In the genomic region with DNA sequence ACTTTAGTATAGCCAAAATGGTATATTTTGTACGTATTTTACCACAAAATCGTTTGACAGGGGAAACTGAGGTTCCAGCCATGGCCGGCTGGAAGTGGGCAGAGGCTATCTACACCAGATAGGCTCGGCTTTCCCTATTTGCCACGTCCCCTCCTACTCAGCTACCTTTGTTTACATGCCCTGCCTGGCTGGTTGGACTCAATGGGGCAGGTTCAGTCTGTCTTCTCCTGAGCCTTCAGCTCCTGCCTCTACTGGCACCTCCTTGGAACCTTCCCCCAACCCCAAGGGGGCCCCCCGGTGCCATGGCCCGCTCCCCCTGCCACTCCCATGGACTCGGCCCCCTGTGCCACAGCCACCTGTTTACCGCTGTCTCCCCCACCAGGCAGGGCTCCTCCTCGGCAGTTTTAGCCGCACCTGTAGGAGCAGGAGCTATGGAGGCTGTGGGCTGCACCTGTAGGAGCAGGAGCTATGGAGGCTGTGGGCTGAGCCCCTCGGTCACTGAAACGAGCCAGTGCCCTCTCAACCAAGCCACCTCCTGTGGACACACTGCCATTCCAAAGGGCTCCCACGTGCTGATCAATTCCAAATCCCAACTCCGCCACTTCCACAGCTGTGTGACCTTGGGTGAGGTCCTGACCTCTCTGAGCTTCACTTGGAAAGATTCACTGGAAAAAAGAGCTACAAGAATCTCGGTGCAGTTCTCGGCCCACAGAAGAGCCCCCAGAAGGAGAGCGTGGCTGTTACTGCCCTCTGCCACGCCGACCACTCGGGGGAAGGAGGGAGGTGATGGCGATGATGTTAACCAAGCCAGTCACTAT, we compare ENCODE assay signal across 16 cellular contexts.
DNase-seq lines count a peak whose midpoint lies in the region; ATAC-seq, FAIRE-seq and TF ChIP-seq lines count a peak whose summit lies in the region.
"Had no signal": no experiment of that assay in that cellular context is flagged by ENCODE, and none has a peak within 500 bp of the region (broad histone marks: within the 10 kb centered on the region; RNA-seq: fewer than 3 reads in every experiment).

No MANE protein-coding gene starts in this region.

- H3K27ac Mint-ChIP-seq in naive B cell, result peak overlapping the region in 2 of 6 donors; percentile 68 to 82

- peaks cover 0 to 3% (median 0%) of the 10 kb centered on the region in 7 donors for H3K9me3 Mint-ChIP-seq in naive B cell
- H3K9me3 Mint-ChIP-seq: naive thymus-derived CD4-positive, alpha-beta T cell had no signal

- H3K36me3 ChIP-seq in heart right ventricle (no peaks in the 10 kb centered on the region), K562 (ENCODE audit: control insufficient read depth, insufficient read depth, low read length) (no peaks in the 10 kb centered on the region), uterus (no peaks in the 10 kb centered on the region)

- H3K4me3 ChIP-seq in heart right ventricle (no peak overlapping the region), K562 (no peak overlapping the region), uterus (no peak overlapping the region)
- H3K4me3 ChIP-seq: SJSA1 had no signal

- H3K27me3 Mint-ChIP-seq in naive B cell, result no peaks in the 10 kb centered on the region
- H3K27me3 Mint-ChIP-seq: naive thymus-derived CD4-positive, alpha-beta T cell had no signal

- no peak for TF ChIP-seq RAD21 in K562 (CRISPR knock-in tag; conservative IDR thresholded peaks at IDR 0.05 in 1 of 2, IDR thresholded peaks at IDR 0.05 in 1 of 2)

- H3K27ac ChIP-seq in heart right ventricle, result peak overlapping the region in 9 of 10 donors; percentile 78 to 93 (median 87)
- H3K27ac ChIP-seq in K562 (ENCODE audit: extremely low read depth, low read depth, low read length), result no peak overlapping the region
- H3K27ac ChIP-seq in uterus, result peak overlapping the region; percentile 81 to 85
- H3K27ac ChIP-seq: SJSA1 had no signal

- peak overlapping the region in 6 of 8 donors; percentile 47 to 73 (median 60) for H3K4me3 Mint-ChIP-seq in naive B cell

- H3K9me1 ChIP-seq in K562 (ENCODE audit: control insufficient read depth, insufficient read depth, low read length), result no peaks in the 10 kb centered on the region

- peaks cover 72% of the 10 kb centered on the region for H3K79me2 ChIP-seq in K562 (ENCODE audit: control insufficient read depth, insufficient read depth, low read length)

- peaks cover 55 to 78% (median 70%) of the 10 kb centered on the region in 3 donors for H3K4me1 Mint-ChIP-seq in naive B cell

- peaks cover 0 to 8% of the 10 kb centered on the region in 2 donors for H3K36me3 Mint-ChIP-seq in naive B cell

- H3K4me2 ChIP-seq in K562 (ENCODE audit: insufficient read depth, low read length), result no peak overlapping the region

- peaks cover 40 to 97% (median 86%) of the 10 kb centered on the region in 9 donors for H3K4me1 ChIP-seq in heart right ventricle
- peaks cover 38 to 75% of the 10 kb centered on the region in 2 experiments for H3K4me1 ChIP-seq in K562 (replicated peaks in 1 of 2; ENCODE audit: control insufficient read depth in 2 of 2, insufficient read depth in 2 of 2, low read length in 2 of 2)
- H3K4me1 ChIP-seq in uterus, result peaks cover 15 to 50% of the 10 kb centered on the region in 2 donors

- TF ChIP-seq POLR2A in K562 (conservative IDR thresholded peaks at IDR 0.05) (no peak), uterus (IDR thresholded peaks at IDR 0.05) (no peak)

- peaks cover 71% of the 10 kb centered on the region for H4K20me1 ChIP-seq in K562 (replicated peaks; ENCODE audit: control insufficient read depth, insufficient read depth, low read length)

- H2AFZ ChIP-seq in K562 (ENCODE audit: low read depth, low read length), result no peak overlapping the region

- no TSS peak for BruUV-seq in K562 (replicated peaks; lab: Mats Ljungman, UMichigan)

- in situ Hi-C loops in K562 (cut with MboI), result no loop called here
- in situ Hi-C loops in KBM-7 (cut with MboI; ENCODE audit: low pct_unique_long_range_greater_than_20kb, low sequenced_read_pairs), result no loop called here

- ATAC-seq in heart right ventricle, result no peak
- ATAC-seq in Right ventricle myocardium superior (ENCODE audit: poor library complexity), result no peak
- ATAC-seq in K562, result no peak
- no peak for ATAC-seq in naive B cell (ENCODE audit: low read depth in 2 of 2)
- ATAC-seq in HG03469 (IDR thresholded peaks at IDR 0.05; ENCODE audit: unreplicated experiment), result no peak

- TF ChIP-seq EP300 in K562 (IDR thresholded peaks at IDR 0.05; ENCODE audit: low read length), result no peak

- intact Hi-C loops in heart right ventricle (cut with DNase I) (loop anchor here in 4 of 10 donors (5.0 to 10.0 kb wide), 4 partner anchors 48 to 262 kb away; no protein-coding TSS in a partner anchor), Right ventricle myocardium superior (cut with DNase I) (no loop called here), K562 (cut with micrococcal nuclease) (loop anchor here (5.0 kb wide), 1 partner anchor 47 kb away; no protein-coding TSS in a partner anchor), uterus (cut with DNase I; ENCODE audit: low total_unique reads) (no loop called here)

- CTCF ChIA-PET in K562 (lab: Yijun Ruan, JAX; ENCODE audit: low intra/inter-chr PET ratio), result no interaction called here

- POLR2A ChIA-PET in K562 (lab: Yijun Ruan, JAX), result interaction anchor here (0.6 kb wide), 2 partner anchors 118 to 194 kb away, joined by 3 to 4 read pairs; no protein-coding TSS in a partner anchor

- H3K27me3 ChIP-seq in heart right ventricle (no peaks in the 10 kb centered on the region), K562 (ENCODE audit: control insufficient read depth in 2 of 2, insufficient read depth in 2 of 2, low read length in 2 of 2) (no peaks in the 10 kb centered on the region), uterus (no peaks in the 10 kb centered on the region)
- H3K27me3 ChIP-seq: SJSA1 had no signal

- H3K9me3 ChIP-seq in heart right ventricle (no peaks in the 10 kb centered on the region), K562 (replicated peaks; ENCODE audit: control insufficient read depth, insufficient read depth, low read depth, low read length) (no peaks in the 10 kb centered on the region), uterus (no peaks in the 10 kb centered on the region)
- H3K9me3 ChIP-seq: SJSA1 had no signal

- TF ChIP-seq CTCF in heart right ventricle (IDR thresholded peaks at IDR 0.05) (no peak), K562 (IDR thresholded peaks at IDR 0.05 in 2 of 3, conservative IDR thresholded peaks at IDR 0.05 in 1 of 3; ENCODE audit: insufficient read depth in 2 of 3, low read depth in 1 of 3, low read length in 3 of 3) (no peak), uterus (IDR thresholded peaks at IDR 0.05) (no peak)

- WGBS in heart right ventricle, 2 donors, result 87 to 90% methylated on average over 22 of the region's 22 CpGs
- WGBS in K562 (ENCODE audit: insufficient coverage, low coverage, missing lambda C conversion rate), result 85% methylated on average over 19 of the region's 22 CpGs

- H3K9ac ChIP-seq in K562 (ENCODE audit: insufficient read depth in 1 of 2, low read depth in 2 of 2, low read length in 2 of 2), result peak overlapping the region in 1 of 2 experiments; percentile 69; a peak in 2 of 4 replicates

- DNase-seq in heart right ventricle, result no peak
- no peak for DNase-seq in Right ventricle myocardium superior
- DNase-seq in K562 (ENCODE audit: extremely low read depth in 1 of 4, low spot score in 3 of 4), result no peak
- DNase-seq in naive B cell, result no peak
- DNase-seq in uterus, result no peak
- DNase-seq in KBM-7, result no peak
- no peak for DNase-seq in stimulated activated naive CD4-positive, alpha-beta T cell treated with Interleukin-2 at 50 U/mL for 16 hours (lab: John Stamatoyannopoulos, UW)
- DNase-seq: activated CD4-positive, CD25-positive, alpha-beta regulatory T cell; IMR-90; naive thymus-derived CD4-positive, alpha-beta T cell; NCI-H1436 treated with DMSO at 0.1 percent for 48 hours; NCI-H526 treated with DMSO at 0.1 percent for 48 hours; small intestine had no signal

- FAIRE-seq in K562 (lab: Jason Lieb, UNC), result no peak
- FAIRE-seq: keratinocyte, small intestine had no signal

TF ChIP-seq in K562, 482 proteins besides CTCF, POLR2A, EP300 and RAD21:
- TF ChIP-seq ZNF696 (CRISPR knock-in tag; conservative IDR thresholded peaks at IDR 0.05) (no peak), ZFP36 (IDR thresholded peaks at IDR 0.05; ENCODE audit: low read depth, low read length, partially characterized antibody) (peak; percentile 73), MYBL2 (IDR thresholded peaks at IDR 0.05; ENCODE audit: low read depth) (no peak), MYBL2 (CRISPR knock-in tag; IDR thresholded peaks at IDR 0.05; ENCODE audit: borderline replicate concordance) (no peak), SMAD3 (CRISPR knock-in tag; conservative IDR thresholded peaks at IDR 0.05) (no peak), BCOR (IDR thresholded peaks at IDR 0.05) (peak; percentile 51), RUNX1 (IDR thresholded peaks at IDR 0.05; ENCODE audit: low read depth) (no peak), RBM25 (IDR thresholded peaks at IDR 0.05; ENCODE audit: low read depth, low read length, severe bottlenecking) (peak; percentile 49)
TF ChIP-seq in K562: peak in this region for 3.
